ENCODE assay signal across 11 cellular contexts in genomic region chr9:19926774-19927173, GRCh38.
DNase-seq lines count a peak whose midpoint lies in the region; ATAC-seq and TF ChIP-seq lines count a peak whose summit lies in the region.
"Had no signal": no experiment of that assay in that cellular context is flagged by ENCODE, and none has a peak within 500 bp of the region (broad histone marks: within the 10 kb centered on the region; RNA-seq: fewer than 3 reads in every experiment).

No MANE protein-coding gene starts in this region.

- H3K27ac Mint-ChIP-seq in brain: peak overlapping the region in 4 of 5 experiments; percentile 79 to 96 (median 84)
- H3K27ac Mint-ChIP-seq in nephron: peak overlapping the region in 2 of 3 experiments; percentile 11 to 52
- H3K27ac Mint-ChIP-seq: CD4-positive, alpha-beta T cell had no signal

- intact Hi-C loops in cardiac septum (cut with DNase I) (loop anchor here (1.0 to 5.0 kb wide), 3 partner anchors 430 to 1181 kb away; no protein-coding TSS in a partner anchor), Right ventricle myocardium inferior (cut with DNase I) (loop anchor here (1.0 to 5.0 kb wide), 4 partner anchors 431 to 1186 kb away; partner anchors contain the start of gene MLLT3)

- peak; percentile 54 for DNase-seq in cardiac septum (ENCODE audit: low spot score)
- no peak for DNase-seq in Right ventricle myocardium inferior (ENCODE audit: missing footprints)
- no peak for DNase-seq in globus pallidus (ENCODE audit: low spot score)
- DNase-seq in CD1c-positive myeloid dendritic cell (ENCODE audit: extremely low spot score): no peak
- DNase-seq: GF-D8, NCI-H2029 treated with DMSO at 0.1 percent for 48 hours had no signal

- peaks cover 0 to 4% (median 0%) of the 10 kb centered on the region in 5 experiments for H3K9me3 Mint-ChIP-seq in brain
- H3K9me3 Mint-ChIP-seq in nephron: no peaks in the 10 kb centered on the region
- H3K9me3 Mint-ChIP-seq: CD4-positive, alpha-beta T cell had no signal

- H3K4me1 Mint-ChIP-seq in brain (peaks cover 37% of the 10 kb centered on the region), nephron (peaks cover 17% of the 10 kb centered on the region)

- H3K27me3 Mint-ChIP-seq in brain: peaks cover 4% of the 10 kb centered on the region
- H3K27me3 Mint-ChIP-seq in nephron (ENCODE audit: low read depth): peaks cover 21% of the 10 kb centered on the region

- H3K4me3 Mint-ChIP-seq in brain (peak overlapping the region in 4 of 5 experiments; percentile 79 to 91 (median 84)), nephron (peak overlapping the region; percentile 83 to 90 (median 85))

- no peaks in the 10 kb centered on the region for H3K36me3 Mint-ChIP-seq in brain
- H3K36me3 Mint-ChIP-seq in nephron (ENCODE audit: low read depth): no peaks in the 10 kb centered on the region

- ATAC-seq in Right ventricle myocardium inferior: no peak
- ATAC-seq in HG03108 (IDR thresholded peaks at IDR 0.05; ENCODE audit: unreplicated experiment): no peak
- no peak for ATAC-seq in HG02798 (IDR thresholded peaks at IDR 0.05; ENCODE audit: poor library complexity, unreplicated experiment)

- TF ChIP-seq CTCF in brain (conservative IDR thresholded peaks at IDR 0.05) (no peak), nephron (IDR thresholded peaks at IDR 0.05; ENCODE audit: unreplicated experiment in 3 of 3) (no peak)
